21 cellular contexts compared by ENCODE assay signal in genomic region chr9:135985889-135986288, GRCh38. TPM values are rescaled to one million over a fixed set of nuclear protein-coding genes. Genes with fewer than 3 reads are reported as not detected.
DNase-seq lines count a peak whose midpoint lies in the region; ATAC-seq, FAIRE-seq and TF ChIP-seq lines count a peak whose summit lies in the region.
"Had no signal": no experiment of that assay in that cellular context is flagged by ENCODE, and none has a peak within 500 bp of the region (broad histone marks: within the 10 kb centered on the region; RNA-seq: fewer than 3 reads in every experiment).

No MANE protein-coding gene starts in this region.

- H3F3A ChIP-seq in neural progenitor cell (ENCODE audit: low read depth) (peaks cover 22% of the 10 kb centered on the region), MM.1S (ENCODE audit: insufficient read depth, low read length) (no peaks in the 10 kb centered on the region)

- intact Hi-C loops in K562 (cut with micrococcal nuclease) = no loop called here

- H3K27ac ChIP-seq in K562 (ENCODE audit: extremely low read depth, low read depth, low read length) (no peak overlapping the region), neural progenitor cell (no peak overlapping the region), MM.1S (ENCODE audit: low read length) (no peak overlapping the region)
- H3K27ac ChIP-seq: 22Rv1; A549; BLaER1 treated with 17β-estradiol and CSF1 and Interleukin-3, amounts not matched to agents 10 nM and 100 nM; KMS-11 had no signal

- no peak overlapping the region for H3K4me3 Mint-ChIP-seq in activated CD8-positive, alpha-beta memory T cell treated with anti-CD3 and anti-CD28 coated beads, Interleukin-2, amount 10 ng/mL, durations not matched to agents 7 days and 5 days
- H3K4me3 Mint-ChIP-seq in neural progenitor cell = no peak overlapping the region
- H3K4me3 Mint-ChIP-seq: CD8-positive, alpha-beta T cell; HFFc6 had no signal

- peak overlapping the region; percentile 6 for H3K27ac Mint-ChIP-seq in activated CD8-positive, alpha-beta memory T cell treated with anti-CD3 and anti-CD28 coated beads, Interleukin-2, amount 10 ng/mL, durations not matched to agents 7 days and 5 days
- H3K27ac Mint-ChIP-seq in neural progenitor cell = peak overlapping the region; percentile 14
- H3K27ac Mint-ChIP-seq: CD8-positive, alpha-beta T cell; HFFc6 had no signal

- no TSS peak for BruUV-seq in K562 (replicated peaks; lab: Mats Ljungman, UMichigan)

- H3K9ac ChIP-seq in K562 (ENCODE audit: insufficient read depth in 1 of 2, low read depth in 2 of 2, low read length in 2 of 2) (peak overlapping the region in 1 of 2 experiments; percentile 87; a peak in 2 of 4 replicates), neural progenitor cell (no peak overlapping the region), MM.1S (ENCODE audit: low read length) (no peak overlapping the region)
- H3K9ac ChIP-seq: BLaER1 treated with 17β-estradiol and CSF1 and Interleukin-3, amounts not matched to agents 10 nM and 100 nM; KMS-11 had no signal

- CTCF ChIA-PET in activated CD8-positive, alpha-beta memory T cell treated with anti-CD3 and anti-CD28 coated beads, Interleukin-2, amount 10 ng/mL, durations not matched to agents 7 days and 5 days (lab: Charles Lee) = no interaction called here
- CTCF ChIA-PET in K562 (lab: Yijun Ruan, JAX; ENCODE audit: low intra/inter-chr PET ratio) = no interaction called here

- H3K4me1 ChIP-seq in K562 (replicated peaks in 1 of 2; ENCODE audit: control insufficient read depth in 2 of 2, insufficient read depth in 2 of 2, low read length in 2 of 2) = peaks cover 27 to 82% of the 10 kb centered on the region in 2 experiments
- peaks cover 19% of the 10 kb centered on the region for H3K4me1 ChIP-seq in neural progenitor cell
- no peaks in the 10 kb centered on the region for H3K4me1 ChIP-seq in MM.1S (ENCODE audit: low read length)

- H3K9me3 ChIP-seq in K562 (replicated peaks; ENCODE audit: control insufficient read depth, insufficient read depth, low read depth, low read length) (no peaks in the 10 kb centered on the region), neural progenitor cell (ENCODE audit: low read depth) (no peaks in the 10 kb centered on the region), MM.1S (replicated peaks; ENCODE audit: insufficient read depth, low read length) (no peaks in the 10 kb centered on the region)
- H3K9me3 ChIP-seq: A549; BLaER1 treated with 17β-estradiol and CSF1 and Interleukin-3, amounts not matched to agents 10 nM and 100 nM had no signal

- TF ChIP-seq RAD21 in K562 (CRISPR knock-in tag; conservative IDR thresholded peaks at IDR 0.05 in 1 of 2, IDR thresholded peaks at IDR 0.05 in 1 of 2) = no peak

- H3K4me3 ChIP-seq in K562 (no peak overlapping the region), neural progenitor cell (no peak overlapping the region), MM.1S (ENCODE audit: low read length) (no peak overlapping the region)
- H3K4me3 ChIP-seq: A549; BLaER1 treated with 17β-estradiol and CSF1 and Interleukin-3, amounts not matched to agents 10 nM and 100 nM; GM12878 had no signal

- H2AFZ ChIP-seq in K562 (ENCODE audit: low read depth, low read length) = peak overlapping the region; percentile 28; the same call in 1 of the 2 replicates
- H2AFZ ChIP-seq in neural progenitor cell (replicated peaks) = no peak overlapping the region
- no peak overlapping the region for H2AFZ ChIP-seq in MM.1S (ENCODE audit: low read length)

- POLR2A ChIA-PET in K562 (lab: Yijun Ruan, JAX) = interaction anchor here (0.6 kb wide), 1 partner anchor 116 kb away, joined by 3 read pairs; no protein-coding TSS in a partner anchor

- peaks cover 4% of the 10 kb centered on the region for H3K27me3 Mint-ChIP-seq in activated CD8-positive, alpha-beta memory T cell treated with anti-CD3 and anti-CD28 coated beads, Interleukin-2, amount 10 ng/mL, durations not matched to agents 7 days and 5 days
- peaks cover 2% of the 10 kb centered on the region for H3K27me3 Mint-ChIP-seq in neural progenitor cell (ENCODE audit: insufficient read depth, low read depth)

- H3K79me2 ChIP-seq in K562 (ENCODE audit: control insufficient read depth, insufficient read depth, low read length) (no peaks in the 10 kb centered on the region), neural progenitor cell (ENCODE audit: low read depth) (no peaks in the 10 kb centered on the region), MM.1S (ENCODE audit: low read length) (no peaks in the 10 kb centered on the region)

- H4K20me1 ChIP-seq in K562 (replicated peaks; ENCODE audit: control insufficient read depth, insufficient read depth, low read length) (0 out of 2 replicates have a peak, but pooled peaks cover under 1% of the 10 kb centered on the region), neural progenitor cell (ENCODE audit: low read depth) (no peaks in the 10 kb centered on the region), MM.1S (ENCODE audit: insufficient read depth, low read length) (no peaks in the 10 kb centered on the region)

- DNase-seq in activated CD8-positive, alpha-beta memory T cell treated with anti-CD3 and anti-CD28 coated beads, Interleukin-2, amount 10 ng/mL, durations not matched to agents 7 days and 5 days = no peak
- no peak for DNase-seq in activated CD8-positive, alpha-beta memory T cell treated with anti-CD3 and anti-CD28 coated beads for 24 hours
- DNase-seq in K562 (ENCODE audit: extremely low read depth in 1 of 4, low spot score in 3 of 4) (no peak), neural progenitor cell (ENCODE audit: low spot score) (no peak), MM.1S (no peak), SIG-M5 treated with dmso at 0.1 percent for 504 hours (lab: John Stamatoyannopoulos, UW; ENCODE audit: unreplicated experiment) (no peak)
- DNase-seq: Calu3; CD8-positive, alpha-beta T cell; DMS53; DND-41; EL; HFFc6 had no signal

- no peaks in the 10 kb centered on the region for H3K9me3 Mint-ChIP-seq in activated CD8-positive, alpha-beta memory T cell treated with anti-CD3 and anti-CD28 coated beads, Interleukin-2, amount 10 ng/mL, durations not matched to agents 7 days and 5 days (ENCODE audit: low read depth)
- no peaks in the 10 kb centered on the region for H3K9me3 Mint-ChIP-seq in neural progenitor cell
- H3K9me3 Mint-ChIP-seq: CD8-positive, alpha-beta T cell; HFFc6 had no signal

- H3K36me3 Mint-ChIP-seq in activated CD8-positive, alpha-beta memory T cell treated with anti-CD3 and anti-CD28 coated beads, Interleukin-2, amount 10 ng/mL, durations not matched to agents 7 days and 5 days = no peaks in the 10 kb centered on the region
- H3K36me3 Mint-ChIP-seq in neural progenitor cell = no peaks in the 10 kb centered on the region
- H3K36me3 Mint-ChIP-seq: CD8-positive, alpha-beta T cell had no signal

- no peaks in the 10 kb centered on the region for H3K9me1 ChIP-seq in K562 (ENCODE audit: control insufficient read depth, insufficient read depth, low read length)

- H3K27me3 ChIP-seq in K562 (ENCODE audit: control insufficient read depth in 2 of 2, insufficient read depth in 2 of 2, low read length in 2 of 2) (peaks cover 4 to 20% of the 10 kb centered on the region in 2 experiments; a peak in 4 of 5 replicates), neural progenitor cell (no peaks in the 10 kb centered on the region), MM.1S (replicated peaks; ENCODE audit: insufficient read depth, low read length) (peaks cover 88% of the 10 kb centered on the region)
- H3K27me3 ChIP-seq: BLaER1 treated with 17β-estradiol and CSF1 and Interleukin-3, amounts not matched to agents 10 nM and 100 nM had no signal

- TF ChIP-seq EP300 in K562 (IDR thresholded peaks at IDR 0.05; ENCODE audit: low read length) = no peak

- H3K4me2 ChIP-seq in K562 (ENCODE audit: insufficient read depth, low read length) (no peak overlapping the region), neural progenitor cell (no peak overlapping the region), MM.1S (ENCODE audit: low read depth, low read length) (no peak overlapping the region)
- H3K4me2 ChIP-seq: A549, KMS-11 had no signal

- in situ Hi-C loops in K562 (cut with MboI) = no loop called here

- ATAC-seq in activated CD8-positive, alpha-beta memory T cell treated with anti-CD3 and anti-CD28 coated beads, Interleukin-2, amount 10 ng/mL, durations not matched to agents 7 days and 5 days = no peak
- ATAC-seq in K562 (no peak), GM19328 (IDR thresholded peaks at IDR 0.05; ENCODE audit: unreplicated experiment) (no peak)
- ATAC-seq: A549; CD8-positive, alpha-beta T cell; GM12878; HCT116; HepG2 had no signal

- H3K9me2 ChIP-seq in MM.1S (replicated peaks; ENCODE audit: insufficient read depth, low read length) = no peaks in the 10 kb centered on the region

- WGBS in K562 (ENCODE audit: insufficient coverage, low coverage, missing lambda C conversion rate) = 94% methylated on average over 17 of the region's 21 CpGs

- no peak for TF ChIP-seq POLR2A in K562 (conservative IDR thresholded peaks at IDR 0.05)

- TF ChIP-seq CTCF in K562 (IDR thresholded peaks at IDR 0.05 in 2 of 3, conservative IDR thresholded peaks at IDR 0.05 in 1 of 3; ENCODE audit: insufficient read depth in 2 of 3, low read depth in 1 of 3, low read length in 3 of 3) (no peak), neural progenitor cell (IDR thresholded peaks at IDR 0.05) (no peak), MM.1S (IDR thresholded peaks at IDR 0.05; ENCODE audit: low read length) (no peak)

- FAIRE-seq in K562 (lab: Jason Lieb, UNC) = no peak
- FAIRE-seq: A549, GM12878, H54, HepG2 had no signal

- H3K4me1 Mint-ChIP-seq in activated CD8-positive, alpha-beta memory T cell treated with anti-CD3 and anti-CD28 coated beads, Interleukin-2, amount 10 ng/mL, durations not matched to agents 7 days and 5 days = no peaks in the 10 kb centered on the region
- peaks cover 20% of the 10 kb centered on the region for H3K4me1 Mint-ChIP-seq in neural progenitor cell

- H3K36me3 ChIP-seq in K562 (ENCODE audit: control insufficient read depth, insufficient read depth, low read length) (no peaks in the 10 kb centered on the region), neural progenitor cell (no peaks in the 10 kb centered on the region), MM.1S (replicated peaks; ENCODE audit: insufficient read depth, low read length) (no peaks in the 10 kb centered on the region)
- H3K36me3 ChIP-seq: BLaER1 treated with 17β-estradiol and CSF1 and Interleukin-3, amounts not matched to agents 10 nM and 100 nM had no signal

RNA-seq across cellular contexts. Expression of gene UBAC1, which starts 24.7 kb away (rescaled TPM):
- 10 to 100 TPM; 32.6 to 36.5 TPM for total RNA-seq in activated CD8-positive, alpha-beta memory T cell treated with anti-CD3 and anti-CD28 coated beads, Interleukin-2, amount 10 ng/mL, durations not matched to agents 7 days and 5 days
- 536 and 854 TPM in 2 replicates for total RNA-seq in K562 (2011; cell fraction: chromatin; rRNA removed; ENCODE audit: low replicate concordance)
- total RNA-seq in K562 (2011; cell fraction: nucleolus; rRNA removed) = 552 and 553 TPM in 2 replicates
- 447 and 492 TPM in 2 replicates for total RNA-seq in K562 (2011; cell fraction: nucleoplasm; rRNA removed)
- total RNA-seq in K562 (2014; rRNA removed) (399 and 504 TPM in 2 replicates), K562 (2014; rRNA removed; fragmentation: Illumina TruSeq; extraction: Trizol) (138 and 145 TPM in 2 replicates), K562 (2015; rRNA removed; fragmentation: Illumina TruSeq; extraction: Trizol) (166 and 171 TPM in 2 replicates), K562 (2021) (294 and 309 TPM in 2 replicates), neural progenitor cell (ENCODE audit: low replicate concordance) (53.6 and 66.0 TPM in 2 replicates)
- polyA plus RNA-seq in K562 (2011; rRNA removed) (385 and 395 TPM in 2 replicates), K562 (2014; fragmentation: Illumina TruSeq; extraction: Trizol) (219 and 228 TPM in 2 replicates), K562 (2014; fragmentation: Nextera tagmentation; extraction: Ambion mirVana) (100 to 1,000 TPM in 1 of 2 experiments, 10 to 100 TPM in 1; 94.0 to 117 TPM), K562 (2014; rRNA removed) (381 and 405 TPM in 2 replicates)
- 447 and 505 TPM in 2 replicates for polyA plus RNA-seq in K562 (2011; cell fraction: cytosol; rRNA removed)
- 838 and 845 TPM in 2 replicates for polyA plus RNA-seq in K562 (2011; cell fraction: nucleus; rRNA removed)
- polyA plus RNA-seq in K562 (2012) = 178 and 239 TPM in 2 replicates
- 128 and 165 TPM in 2 replicates for polyA minus RNA-seq in K562 (2011; rRNA and poly(A)+ RNA removed)
- 110 and 129 TPM in 2 replicates for polyA minus RNA-seq in K562 (2011; cell fraction: cytosol; rRNA and poly(A)+ RNA removed)
- 120 and 171 TPM in 2 replicates for polyA minus RNA-seq in K562 (2011; cell fraction: nucleus; rRNA and poly(A)+ RNA removed)
